16 cellular contexts compared by ENCODE assay signal in genomic region chr1:23303524-23303923, GRCh38.
"Had no signal": no experiment of that assay in that cellular context is flagged by ENCODE, and none has a peak within 500 bp of the region (broad histone marks: within the 10 kb centered on the region; RNA-seq: fewer than 3 reads in every experiment).

No MANE protein-coding gene starts in this region.

- H3K4me2 ChIP-seq: SK-N-SH had no signal

- H3K4me3 Mint-ChIP-seq: activated CD8-positive, alpha-beta T cell treated with anti-CD3 and anti-CD28 coated beads, Interleukin-2, amount 10 ng/mL, durations not matched to agents 7 days and 5 days; activated naive CD8-positive, alpha-beta T cell treated with anti-CD3 and anti-CD28 coated beads, Interleukin-2, amount 10 ng/mL, durations not matched to agents 7 days and 5 days; immature natural killer cell had no signal

- H3K27me3 ChIP-seq: ascending aorta had no signal

- H3K9me3 Mint-ChIP-seq: activated naive CD8-positive, alpha-beta T cell treated with anti-CD3 and anti-CD28 coated beads, Interleukin-2, amount 10 ng/mL, durations not matched to agents 7 days and 5 days; immature natural killer cell had no signal

- DNase-seq: activated CD4-positive, alpha-beta T cell treated with anti-CD3 and anti-CD28 coated beads for 4 hours; activated CD8-positive, alpha-beta memory T cell treated with anti-CD3 and anti-CD28 coated beads, Interleukin-2, amount 50 U/mL, for 48 hours; activated CD8-positive, alpha-beta T cell treated with anti-CD3 and anti-CD28 coated beads, Interleukin-2, amount 10 ng/mL, durations not matched to agents 7 days and 5 days; activated naive CD8-positive, alpha-beta T cell treated with anti-CD3 and anti-CD28 coated beads, Interleukin-2, amount 10 ng/mL, durations not matched to agents 7 days and 5 days; cortex of kidney; effector memory CD4-positive, alpha-beta T cell; immature natural killer cell; mammary epithelial cell; SK-N-SH; stimulated activated CD4-positive, alpha-beta T cell treated with anti-CD3 and anti-CD28 coated beads, Interleukin-12 subunit alpha, Interleukin-12 subunit beta, amount 100 ng/mL, for 4 hours; stimulated activated CD4-positive, alpha-beta T cell treated with anti-CD3 and anti-CD28 coated beads, Interleukin-2, amount 100 ng/mL, for 48 hours; stimulated activated naive CD8-positive, alpha-beta T cell treated with anti-CD3 and anti-CD28 coated beads, Interleukin-15, Interleukin-2, amounts not matched to agents 100 U/mL and 50 U/mL, for 24 hours; T-helper 1 cell; WERI-Rb-1 had no signal

- ATAC-seq: activated CD8-positive, alpha-beta T cell treated with anti-CD3 and anti-CD28 coated beads, Interleukin-2, amount 10 ng/mL, durations not matched to agents 7 days and 5 days; stimulated activated naive CD8-positive, alpha-beta T cell treated with anti-CD3 and anti-CD28 coated beads, Interleukin-15, Interleukin-2, amounts not matched to agents 100 U/mL and 50 U/mL, for 24 hours had no signal

- H3K9ac ChIP-seq: SK-N-SH had no signal

- H3K27ac ChIP-seq: ascending aorta, WERI-Rb-1 had no signal

- H3K4me1 Mint-ChIP-seq: activated naive CD8-positive, alpha-beta T cell treated with anti-CD3 and anti-CD28 coated beads, Interleukin-2, amount 10 ng/mL, durations not matched to agents 7 days and 5 days; immature natural killer cell had no signal

- H3K27ac Mint-ChIP-seq: activated CD8-positive, alpha-beta T cell treated with anti-CD3 and anti-CD28 coated beads, Interleukin-2, amount 10 ng/mL, durations not matched to agents 7 days and 5 days; activated naive CD8-positive, alpha-beta T cell treated with anti-CD3 and anti-CD28 coated beads, Interleukin-2, amount 10 ng/mL, durations not matched to agents 7 days and 5 days had no signal

- H3K9me3 ChIP-seq: ascending aorta, SK-N-SH had no signal

- H3K27me3 Mint-ChIP-seq: activated naive CD8-positive, alpha-beta T cell treated with anti-CD3 and anti-CD28 coated beads, Interleukin-2, amount 10 ng/mL, durations not matched to agents 7 days and 5 days had no signal

- H3K4me3 ChIP-seq: ascending aorta had no signal

- H3K4me1 ChIP-seq: ascending aorta had no signal

- FAIRE-seq: urothelium cell line had no signal
